In genomic region chr22:24482586-24482985, GRCh38 we compare ENCODE assay signal across 1 cellular context.
A peak's percentile ranks its signal among the peaks of the same experiment; 100 is the strongest.
TF ChIP-seq lines count a peak whose summit lies in the region.

No MANE protein-coding gene starts in this region.

TF ChIP-seq in K562, 482 proteins besides CTCF, POLR2A, EP300 and RAD21 (continued from another document):
- no peak for TF ChIP-seq CEBPZ (IDR thresholded peaks at IDR 0.05; ENCODE audit: borderline replicate concordance, low read depth, low read length)
- peak; percentile 21; the same call in 1 of the 2 replicates for TF ChIP-seq ARID1B (IDR thresholded peaks at IDR 0.05)
- TF ChIP-seq ZNF316 (IDR thresholded peaks at IDR 0.05): 0 out of 2 replicates have a peak, but pooled peaks have one; percentile 30
- peak; percentile 47; the same call in 1 of the 2 replicates for TF ChIP-seq MAFK (IDR thresholded peaks at IDR 0.05; ENCODE audit: low read length)
- peak; percentile 31 for TF ChIP-seq MEIS2 (IDR thresholded peaks at IDR 0.05; ENCODE audit: partially characterized antibody)
- TF ChIP-seq NFE2L1 (tag; IDR thresholded peaks at IDR 0.05; ENCODE audit: borderline replicate concordance, low read depth): no peak
- TF ChIP-seq SMARCA4 (IDR thresholded peaks at IDR 0.05): peak; percentile 40; the same call in 1 of the 2 replicates
- 0 out of 2 replicates have a peak, but pooled peaks have one; percentile 18 for TF ChIP-seq FOXJ2 (tag; IDR thresholded peaks at IDR 0.05)
- peak; percentile 59; the same call in 1 of the 2 replicates for TF ChIP-seq ATF7 (IDR thresholded peaks at IDR 0.05)
- no peak for TF ChIP-seq ZBTB34 (CRISPR knock-in tag; IDR thresholded peaks at IDR 0.05)
- no peak for TF ChIP-seq TFAP4 (CRISPR knock-in tag; IDR thresholded peaks at IDR 0.05; ENCODE audit: borderline replicate concordance)
- TF ChIP-seq POLR2H (tag; IDR thresholded peaks at IDR 0.05; ENCODE audit: low read depth): peak; percentile 47; the same call in 1 of the 2 replicates
- peak; percentile 33; the same call in 1 of the 2 replicates for TF ChIP-seq DPF2 (IDR thresholded peaks at IDR 0.05)
- peak; percentile 89 for TF ChIP-seq ATF3 (IDR thresholded peaks at IDR 0.05)
- no peak for TF ChIP-seq ATF3 (CRISPR knock-in tag; conservative IDR thresholded peaks at IDR 0.05)
- no peak for TF ChIP-seq ASH1L (IDR thresholded peaks at IDR 0.05; ENCODE audit: borderline replicate concordance, low read depth, partially characterized antibody)
- TF ChIP-seq ZBTB17 (CRISPR knock-in tag; IDR thresholded peaks at IDR 0.05): no peak
- peak in 1 of 2 experiments; percentile 51; a peak in 1 of 4 replicates for TF ChIP-seq TRIM24 (IDR thresholded peaks at IDR 0.05)
- peak; percentile 73 for TF ChIP-seq CEBPB (tag; IDR thresholded peaks at IDR 0.05)
